Comparison of ENCODE assay signal across 17 cellular contexts in the genomic region with DNA sequence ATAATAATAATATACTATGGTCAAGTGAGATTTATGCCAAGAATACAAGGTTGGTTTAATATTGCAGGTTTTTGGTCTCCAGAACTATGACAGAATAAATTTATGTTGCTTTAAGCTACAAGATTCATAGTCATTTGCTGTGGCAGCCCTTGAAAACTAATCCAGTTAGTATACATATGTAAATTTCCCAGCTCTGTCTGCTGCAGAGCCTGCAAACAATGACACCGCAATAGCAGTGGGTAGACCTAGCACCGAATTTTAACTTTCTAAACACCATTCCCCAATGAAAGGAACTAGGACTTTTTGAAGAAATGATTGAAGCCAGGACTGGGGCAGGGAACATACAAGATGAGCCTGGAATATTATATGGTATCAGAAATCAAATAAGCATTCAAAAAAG.
DNase-seq lines count a peak whose midpoint lies in the region; ATAC-seq and TF ChIP-seq lines count a peak whose summit lies in the region.
"Had no signal": no experiment of that assay in that cellular context is flagged by ENCODE, and none has a peak within 500 bp of the region (broad histone marks: within the 10 kb centered on the region; RNA-seq: fewer than 3 reads in every experiment).

No MANE protein-coding gene starts in this region.

- no peaks in the 10 kb centered on the region; the same call in 1 of the 2 replicates for H3K9me3 ChIP-seq in HAP-1
- H3K9me3 ChIP-seq: A549 had no signal

- H3K27ac Mint-ChIP-seq in GM23338: no peak overlapping the region
- H3K27ac Mint-ChIP-seq: CD4-positive, alpha-beta memory T cell had no signal

- no peaks in the 10 kb centered on the region for H3K9me2 ChIP-seq in GM23338 (ENCODE audit: insufficient read depth)

- DNase-seq in GM23338 (ENCODE audit: low spot score) (peak; percentile 59), HAP-1 (ENCODE audit: low spot score in 2 of 2) (peak; percentile 15 to 47), iPS-NIHi11 (ENCODE audit: low spot score) (peak; percentile 15), substantia nigra (lab: John Stamatoyannopoulos, UW) (no peak), SIG-M5 (lab: John Stamatoyannopoulos, UW) (no peak), NCI-H1694 (lab: John Stamatoyannopoulos, UW) (no peak), HCEC 1CT (no peak)
- DNase-seq: 8988T; C1 segment of cervical spinal cord; Calu3; CD4-positive, alpha-beta memory T cell; COR-L47; DMS53; DMS79 treated with DMSO at 0.1 percent for 48 hours; GF-D8; GOT3 had no signal

- peaks cover 6% of the 10 kb centered on the region; the same call in 1 of the 2 replicates for H3K4me1 ChIP-seq in GM23338 (ENCODE audit: insufficient read depth)
- no peaks in the 10 kb centered on the region for H3K4me1 ChIP-seq in HAP-1
- H3K4me1 ChIP-seq: A549 had no signal

- no peaks in the 10 kb centered on the region for H3K36me3 ChIP-seq in GM23338 (ENCODE audit: insufficient read depth)
- H3K36me3 ChIP-seq in HAP-1 (replicated peaks): no peaks in the 10 kb centered on the region

- H3K9me3 Mint-ChIP-seq in GM23338: peaks cover 8% of the 10 kb centered on the region

- in situ Hi-C loops in HAP-1 (cut with MboI; ENCODE audit: low sequenced_read_pairs): no loop called here

- H3K79me2 ChIP-seq in GM23338 (replicated peaks; ENCODE audit: insufficient read depth): no peaks in the 10 kb centered on the region

- no peak overlapping the region for H2AFZ ChIP-seq in GM23338

- H4K20me1 ChIP-seq in GM23338 (replicated peaks; ENCODE audit: insufficient read depth): no peaks in the 10 kb centered on the region

- peak; percentile 87 for ATAC-seq in GM23338
- ATAC-seq: A549 had no signal

- no peaks in the 10 kb centered on the region for H3K27me3 ChIP-seq in GM23338 (ENCODE audit: insufficient read depth)
- H3K27me3 ChIP-seq in HAP-1 (ENCODE audit: low read depth): no peaks in the 10 kb centered on the region

- H3K27ac ChIP-seq in GM23338 (ENCODE audit: low read depth) (no peak overlapping the region), substantia nigra (ENCODE audit: low read depth, low read length, poor library complexity, severe bottlenecking) (no peak overlapping the region)
- H3K27ac ChIP-seq: A549 had no signal

- H3F3A ChIP-seq in GM23338 (replicated peaks; ENCODE audit: low read depth): no peaks in the 10 kb centered on the region

- peaks cover 3% of the 10 kb centered on the region for H3K27me3 Mint-ChIP-seq in GM23338 (ENCODE audit: insufficient read depth, low read depth, poor library complexity)
- H3K27me3 Mint-ChIP-seq: CD4-positive, alpha-beta memory T cell had no signal

- TF ChIP-seq CTCF in GM23338 (conservative IDR thresholded peaks at IDR 0.05; ENCODE audit: low read depth in 2 of 2): no peak

- H3K36me3 Mint-ChIP-seq in GM23338 (ENCODE audit: low read depth): peaks cover 10% of the 10 kb centered on the region
- H3K36me3 Mint-ChIP-seq: CD4-positive, alpha-beta memory T cell had no signal

- H3K4me3 ChIP-seq in GM23338 (no peak overlapping the region), HAP-1 (no peak overlapping the region)
- H3K4me3 ChIP-seq: A549 had no signal

- no peak overlapping the region for H3K4me3 Mint-ChIP-seq in GM23338
- H3K4me3 Mint-ChIP-seq: CD4-positive, alpha-beta memory T cell had no signal

- peaks cover 9% of the 10 kb centered on the region for H3K4me1 Mint-ChIP-seq in GM23338
- H3K4me1 Mint-ChIP-seq: CD4-positive, alpha-beta memory T cell had no signal

- no peak overlapping the region for H3K4me2 ChIP-seq in GM23338
- H3K4me2 ChIP-seq: A549 had no signal

TF ChIP-seq in GM23338, 12 proteins besides CTCF, POLR2A, EP300 and RAD21:
- TF ChIP-seq ZNF331 (CRISPR knock-in tag; IDR thresholded peaks at IDR 0.05; ENCODE audit: low read depth): no peak
- no peak for TF ChIP-seq POLR2AphosphoS5 (IDR thresholded peaks at IDR 0.05; ENCODE audit: low read depth)
- TF ChIP-seq, protein P1, sequence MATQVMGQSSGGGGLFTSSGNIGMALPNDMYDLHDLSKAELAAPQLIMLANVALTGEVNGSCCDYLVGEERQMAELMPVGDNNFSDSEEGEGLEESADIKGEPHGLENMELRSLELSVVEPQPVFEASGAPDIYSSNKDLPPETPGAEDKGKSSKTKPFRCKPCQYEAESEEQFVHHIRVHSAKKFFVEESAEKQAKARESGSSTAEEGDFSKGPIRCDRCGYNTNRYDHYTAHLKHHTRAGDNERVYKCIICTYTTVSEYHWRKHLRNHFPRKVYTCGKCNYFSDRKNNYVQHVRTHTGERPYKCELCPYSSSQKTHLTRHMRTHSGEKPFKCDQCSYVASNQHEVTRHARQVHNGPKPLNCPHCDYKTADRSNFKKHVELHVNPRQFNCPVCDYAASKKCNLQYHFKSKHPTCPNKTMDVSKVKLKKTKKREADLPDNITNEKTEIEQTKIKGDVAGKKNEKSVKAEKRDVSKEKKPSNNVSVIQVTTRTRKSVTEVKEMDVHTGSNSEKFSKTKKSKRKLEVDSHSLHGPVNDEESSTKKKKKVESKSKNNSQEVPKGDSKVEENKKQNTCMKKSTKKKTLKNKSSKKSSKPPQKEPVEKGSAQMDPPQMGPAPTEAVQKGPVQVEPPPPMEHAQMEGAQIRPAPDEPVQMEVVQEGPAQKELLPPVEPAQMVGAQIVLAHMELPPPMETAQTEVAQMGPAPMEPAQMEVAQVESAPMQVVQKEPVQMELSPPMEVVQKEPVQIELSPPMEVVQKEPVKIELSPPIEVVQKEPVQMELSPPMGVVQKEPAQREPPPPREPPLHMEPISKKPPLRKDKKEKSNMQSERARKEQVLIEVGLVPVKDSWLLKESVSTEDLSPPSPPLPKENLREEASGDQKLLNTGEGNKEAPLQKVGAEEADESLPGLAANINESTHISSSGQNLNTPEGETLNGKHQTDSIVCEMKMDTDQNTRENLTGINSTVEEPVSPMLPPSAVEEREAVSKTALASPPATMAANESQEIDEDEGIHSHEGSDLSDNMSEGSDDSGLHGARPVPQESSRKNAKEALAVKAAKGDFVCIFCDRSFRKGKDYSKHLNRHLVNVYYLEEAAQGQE (IDR thresholded peaks at IDR 0.05; ENCODE audit: unreplicated experiment): no peak
- no peak for TF ChIP-seq CREB1 (CRISPR knock-in tag; IDR thresholded peaks at IDR 0.05; ENCODE audit: low read depth)
- no peak for TF ChIP-seq NANOG (IDR thresholded peaks at IDR 0.05; ENCODE audit: borderline replicate concordance)
- TF ChIP-seq EZH2 (IDR thresholded peaks at IDR 0.05; ENCODE audit: low read depth, unreplicated experiment): no peak
- TF ChIP-seq EZH2phosphoT487 (IDR thresholded peaks at IDR 0.05; ENCODE audit: unreplicated experiment): no peak
- TF ChIP-seq ZNF114 (CRISPR knock-in tag; IDR thresholded peaks at IDR 0.05): no peak

Comparison
In these comparisons a context has a peak if more than half of its experiments do, and no peak if none do; other contexts are left out.
1. DNase-seq: peak in GM23338 (single experiment), HAP-1 (2 of 2) and iPS-NIHi11 (single experiment); none in substantia nigra (0 of 49), SIG-M5 (single experiment), NCI-H1694 (single experiment) and HCEC 1CT (single experiment).